Comparison of ENCODE assay signal across 12 cellular contexts in genomic region chr2:162475661-162476060, GRCh38.
DNase-seq lines count a peak whose midpoint lies in the region; TF ChIP-seq lines count a peak whose summit lies in the region.
"Had no signal": no experiment of that assay in that cellular context is flagged by ENCODE, and none has a peak within 500 bp of the region (broad histone marks: within the 10 kb centered on the region; RNA-seq: fewer than 3 reads in every experiment).

No MANE protein-coding gene starts in this region.

- H3K4me1 Mint-ChIP-seq in activated CD4-positive, alpha-beta memory T cell treated with anti-CD3 and anti-CD28 coated beads, Interleukin-2, amount 10 ng/mL, durations not matched to agents 7 days and 5 days, result peaks cover 5% of the 10 kb centered on the region

- POLR2A ChIA-PET in activated CD4-positive, alpha-beta memory T cell treated with anti-CD3 and anti-CD28 coated beads, Interleukin-2, amount 10 ng/mL, durations not matched to agents 7 days and 5 days (lab: Charles Lee), result no interaction called here

- H3K9me3 Mint-ChIP-seq in activated CD4-positive, alpha-beta memory T cell treated with anti-CD3 and anti-CD28 coated beads, Interleukin-2, amount 10 ng/mL, durations not matched to agents 7 days and 5 days, result peaks cover 3% of the 10 kb centered on the region

- H3K36me3 Mint-ChIP-seq in activated CD4-positive, alpha-beta memory T cell treated with anti-CD3 and anti-CD28 coated beads, Interleukin-2, amount 10 ng/mL, durations not matched to agents 7 days and 5 days (ENCODE audit: low read depth), result no peaks in the 10 kb centered on the region

- peaks cover 3% of the 10 kb centered on the region for H3K27me3 Mint-ChIP-seq in activated CD4-positive, alpha-beta memory T cell treated with anti-CD3 and anti-CD28 coated beads, Interleukin-2, amount 10 ng/mL, durations not matched to agents 7 days and 5 days

- H3K4me3 ChIP-seq in fibroblast of pulmonary artery (replicated peaks; ENCODE audit: low read depth, low read length), result no peak overlapping the region
- H3K4me3 ChIP-seq: SK-N-MC had no signal

- no peak overlapping the region for H3K4me3 Mint-ChIP-seq in activated CD4-positive, alpha-beta memory T cell treated with anti-CD3 and anti-CD28 coated beads, Interleukin-2, amount 10 ng/mL, durations not matched to agents 7 days and 5 days

- H3K27ac Mint-ChIP-seq in activated CD4-positive, alpha-beta memory T cell treated with anti-CD3 and anti-CD28 coated beads, Interleukin-2, amount 10 ng/mL, durations not matched to agents 7 days and 5 days, result no peak overlapping the region

- CTCF ChIA-PET in activated CD4-positive, alpha-beta memory T cell treated with anti-CD3 and anti-CD28 coated beads, Interleukin-2, amount 10 ng/mL, durations not matched to agents 7 days and 5 days (lab: Charles Lee), result no interaction called here

- DNase-seq in NCI-H524 (lab: John Stamatoyannopoulos, UW) (peak; percentile 4 to 65), NCI-H524 treated with DMSO at 0.1 percent for 48 hours (lab: John Stamatoyannopoulos, UW) (no peak), NCI-H345 (lab: John Stamatoyannopoulos, UW) (peak; percentile 96), fibroblast of pulmonary artery (ENCODE audit: low read depth) (peak; percentile 18), superior temporal gyrus (ENCODE audit: extremely low spot score) (peak; percentile 85), AG20443 (ENCODE audit: low spot score) (no peak)
- no peak for DNase-seq in activated CD4-positive, alpha-beta memory T cell treated with anti-CD3 and anti-CD28 coated beads, Interleukin-2, amount 10 ng/mL, durations not matched to agents 7 days and 5 days
- no peak for DNase-seq in activated CD8-positive, alpha-beta memory T cell treated with anti-CD3 and anti-CD28 coated beads for 24 hours
- DNase-seq: 8988T; effector CD4-positive, alpha-beta T cell; left colon had no signal

- no peak for TF ChIP-seq CTCF in fibroblast of pulmonary artery (IDR thresholded peaks at IDR 0.05; ENCODE audit: low read length, missing control alignments)

Comparison
In these comparisons a context has a peak if more than half of its experiments do, and no peak if none do; other contexts are left out.
1. DNase-seq: peak in NCI-H524 (2 of 2), NCI-H345 (single experiment), fibroblast of pulmonary artery (single experiment) and superior temporal gyrus (single experiment); none in NCI-H524 treated with DMSO at 0.1 percent for 48 hours (single experiment), activated CD4-positive, alpha-beta memory T cell treated with anti-CD3 and anti-CD28 coated beads, Interleukin-2, amount 10 ng/mL, durations not matched to agents 7 days and 5 days (single experiment), activated CD8-positive, alpha-beta memory T cell treated with anti-CD3 and anti-CD28 coated beads for 24 hours (single experiment) and AG20443 (single experiment).